ENCODE assay signal across 26 cellular contexts in the genomic region with DNA sequence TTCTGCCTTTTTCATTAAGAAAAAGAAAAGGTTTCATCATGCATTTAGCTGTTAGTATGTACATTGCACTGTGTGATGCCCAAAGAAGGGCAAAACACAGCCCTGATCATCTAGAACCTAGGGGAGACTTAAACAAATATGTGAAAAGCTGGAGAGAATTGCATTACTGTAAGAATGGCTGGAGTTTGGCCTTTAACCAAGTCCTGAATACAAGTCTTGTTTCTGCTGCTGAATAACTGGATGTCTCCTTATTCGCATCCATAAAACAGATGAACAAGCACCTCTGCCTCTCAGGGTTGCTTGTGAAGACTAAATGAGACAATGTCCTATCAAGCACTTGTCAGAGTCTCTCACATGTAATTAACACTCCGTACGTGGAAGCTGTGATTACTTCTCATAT.
DNase-seq lines count a peak whose midpoint lies in the region; ATAC-seq and TF ChIP-seq lines count a peak whose summit lies in the region.
"Had no signal": no experiment of that assay in that cellular context is flagged by ENCODE, and none has a peak within 500 bp of the region (broad histone marks: within the 10 kb centered on the region; RNA-seq: fewer than 3 reads in every experiment).

No MANE protein-coding gene starts in this region.

- H3K27ac ChIP-seq in GM23248 (peak overlapping the region; percentile 98), SJSA1 (peak overlapping the region; percentile 77)
- H3K27ac ChIP-seq: testis had no signal

- peak overlapping the region; percentile 67 for H3K4me2 ChIP-seq in GM23248 (ENCODE audit: unreplicated experiment)

- H3F3A ChIP-seq in GM23248 (ENCODE audit: insufficient read depth): peaks cover 67% of the 10 kb centered on the region

- in situ Hi-C loops in GM23248 (cut with MboI): loop anchor here (10.0 kb wide), 4 partner anchors 206 to 564 kb away; partner anchors contain the start of gene WNT5A

- TF ChIP-seq CTCF in fibroblast of mammary gland (conservative IDR thresholded peaks at IDR 0.05; ENCODE audit: control insufficient read depth, insufficient read depth, low read depth, low read length) (no peak), osteocyte (IDR thresholded peaks at IDR 0.05) (no peak)

- peaks cover 5% of the 10 kb centered on the region for H3K9me3 Mint-ChIP-seq in osteocyte (ENCODE audit: unreplicated experiment)

- 96 to 99% methylated on average over 3 of the region's 3 CpGs for WGBS in GM23248 (ENCODE audit: low coverage in 1 of 2, low lambda C conversion rate in 2 of 2, missing lambda C conversion rate in 2 of 2), 2 experiments

- no peak overlapping the region for H3K4me3 Mint-ChIP-seq in osteocyte (ENCODE audit: unreplicated experiment)
- H3K4me3 Mint-ChIP-seq: activated CD8-positive, alpha-beta T cell treated with anti-CD3 and anti-CD28 coated beads for 36 hours; activated T-helper 17 cell treated with anti-CD3 and anti-CD28 coated beads, Interleukin-2, amount 50 U/mL, for 72 hours; CD4-positive, alpha-beta T cell; neural crest cell had no signal

- H3K9me2 ChIP-seq in GM23248 (ENCODE audit: insufficient read depth): no peaks in the 10 kb centered on the region

- ATAC-seq in HG02642 (IDR thresholded peaks at IDR 0.05; ENCODE audit: poor library complexity, unreplicated experiment): no peak
- ATAC-seq in GM19351 (IDR thresholded peaks at IDR 0.05; ENCODE audit: unreplicated experiment): no peak
- no peak for ATAC-seq in HG02970 (IDR thresholded peaks at IDR 0.05; ENCODE audit: low FRiP score, unreplicated experiment)
- no peak for ATAC-seq in HG02852 (IDR thresholded peaks at IDR 0.05; ENCODE audit: unreplicated experiment)
- ATAC-seq: activated CD8-positive, alpha-beta T cell treated with anti-CD3 and anti-CD28 coated beads for 36 hours; activated T-helper 17 cell treated with anti-CD3 and anti-CD28 coated beads, Interleukin-2, amount 50 U/mL, for 72 hours; K562 had no signal

- H3K27me3 ChIP-seq in GM23248 (replicated peaks; ENCODE audit: insufficient read depth) (no peaks in the 10 kb centered on the region), SJSA1 (replicated peaks) (no peaks in the 10 kb centered on the region)
- H3K27me3 ChIP-seq: testis had no signal

- H3K4me1 Mint-ChIP-seq in osteocyte (ENCODE audit: unreplicated experiment): peaks cover 32% of the 10 kb centered on the region
- H3K4me1 Mint-ChIP-seq: activated T-helper 17 cell treated with anti-CD3 and anti-CD28 coated beads, Interleukin-2, amount 50 U/mL, for 72 hours had no signal

- H2AFZ ChIP-seq in GM23248: 0 out of 2 replicates have a peak overlapping the region, but pooled peaks have one; percentile 10

- no peaks in the 10 kb centered on the region for H4K20me1 ChIP-seq in GM23248 (ENCODE audit: insufficient read depth)

- no peaks in the 10 kb centered on the region for H3K36me3 Mint-ChIP-seq in osteocyte (ENCODE audit: unreplicated experiment)

- peaks cover 73% of the 10 kb centered on the region for H3K4me1 ChIP-seq in GM23248 (ENCODE audit: insufficient read depth)
- peaks cover 57% of the 10 kb centered on the region for H3K4me1 ChIP-seq in SJSA1 (replicated peaks)
- H3K4me1 ChIP-seq: testis had no signal

- H3K27me3 Mint-ChIP-seq in osteocyte (ENCODE audit: unreplicated experiment): no peaks in the 10 kb centered on the region
- H3K27me3 Mint-ChIP-seq: activated CD8-positive, alpha-beta T cell treated with anti-CD3 and anti-CD28 coated beads for 36 hours; activated T-helper 17 cell treated with anti-CD3 and anti-CD28 coated beads, Interleukin-2, amount 50 U/mL, for 72 hours; CD4-positive, alpha-beta T cell had no signal

- peak overlapping the region; percentile 74 for H3K9ac ChIP-seq in GM23248

- H3K36me3 ChIP-seq in GM23248 (ENCODE audit: low read depth) (no peaks in the 10 kb centered on the region), SJSA1 (no peaks in the 10 kb centered on the region)

- no peaks in the 10 kb centered on the region for H3K79me2 ChIP-seq in GM23248 (ENCODE audit: insufficient read depth)

- peak overlapping the region; percentile 87 for H3K27ac Mint-ChIP-seq in osteocyte (ENCODE audit: unreplicated experiment)
- H3K27ac Mint-ChIP-seq: activated CD8-positive, alpha-beta T cell treated with anti-CD3 and anti-CD28 coated beads for 36 hours; activated T-helper 17 cell treated with anti-CD3 and anti-CD28 coated beads, Interleukin-2, amount 50 U/mL, for 72 hours; CD4-positive, alpha-beta T cell had no signal

- H3K4me3 ChIP-seq in GM23248: 0 out of 2 replicates have a peak overlapping the region, but pooled peaks have one; percentile 26
- H3K4me3 ChIP-seq in SJSA1: no peak overlapping the region
- no peak overlapping the region for H3K4me3 ChIP-seq in fibroblast of mammary gland (ENCODE audit: control insufficient read depth, low read depth, low read length)
- H3K4me3 ChIP-seq: K562, testis had no signal

- DNase-seq in GM23248: peak; percentile 35
- no peak for DNase-seq in SJSA1 (ENCODE audit: low read depth in 1 of 2, low spot score in 2 of 2)
- DNase-seq in fibroblast of mammary gland (ENCODE audit: low read depth): peak; percentile 51
- no peak for DNase-seq in osteocyte (ENCODE audit: extremely low spot score, unreplicated experiment)
- DNase-seq: activated CD8-positive, alpha-beta T cell treated with anti-CD3 and anti-CD28 coated beads for 36 hours; activated naive CD4-positive, alpha-beta T cell treated with anti-CD3 and anti-CD28 coated beads, Interleukin-2, amount 50 U/mL, for 16 hours; amygdala; caudate nucleus; CD4-positive, alpha-beta T cell; dermis blood vessel endothelial cell; glutamatergic neuron; MM.1S; NCI-H1417 treated with DMSO at 0.1 percent for 48 hours; NCI-H2081; NCI-H2227 treated with DMSO at 0.1 percent for 48 hours; NCI-H748 treated with DMSO at 0.1 percent for 48 hours; stimulated activated CD4-positive, alpha-beta T cell treated with anti-CD3 and anti-CD28 coated beads, Interleukin-15, amount 100 ng/mL, for 24 hours; stimulated activated naive CD4-positive, alpha-beta T cell; testis had no signal

- H3K9me3 ChIP-seq in GM23248 (ENCODE audit: low read depth) (no peaks in the 10 kb centered on the region), SJSA1 (replicated peaks) (no peaks in the 10 kb centered on the region)
- H3K9me3 ChIP-seq: testis had no signal

Comparison
In these comparisons a context has a peak if more than half of its experiments do, and no peak if none do; other contexts are left out.
1. DNase-seq: peak in GM23248 (single experiment) and fibroblast of mammary gland (single experiment); none in SJSA1 (0 of 2) and osteocyte (single experiment).